In the genomic region with DNA sequence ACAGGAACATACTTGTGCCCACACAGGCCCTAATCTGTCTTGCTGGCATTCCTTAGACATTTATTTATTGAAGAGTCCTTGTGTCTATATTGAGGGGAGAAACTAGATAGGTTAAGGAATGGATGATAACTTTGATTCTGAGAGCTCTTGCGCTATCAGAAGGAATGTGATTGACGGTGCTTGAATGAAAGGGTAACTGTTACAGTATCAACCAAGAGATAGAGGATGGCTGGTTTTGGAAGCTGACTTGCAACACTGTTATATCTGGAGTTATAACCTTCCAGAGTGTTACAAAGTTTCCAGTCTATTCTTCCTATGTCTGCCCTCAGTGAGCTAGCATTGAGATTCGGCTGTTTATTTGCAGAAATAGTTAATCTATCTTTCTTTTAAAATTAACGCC, we compare ENCODE assay signal across 33 cellular contexts. TPM values are rescaled to one million over a fixed set of nuclear protein-coding genes. Genes with fewer than 3 reads are reported as not detected.
DNase-seq lines count a peak whose midpoint lies in the region; ATAC-seq and TF ChIP-seq lines count a peak whose summit lies in the region.
"Had no signal": no experiment of that assay in that cellular context is flagged by ENCODE, and none has a peak within 500 bp of the region (broad histone marks: within the 10 kb centered on the region; RNA-seq: fewer than 3 reads in every experiment).

No MANE protein-coding gene starts in this region.

- peak overlapping the region; percentile 80 for H3K4me3 Mint-ChIP-seq in T-helper 2 cell treated with Interferon-gamma antibody and Interleukin-4, amounts not matched to agents 5 μg/mL and 100 μg/mL, for 36 hours
- peak overlapping the region; percentile 76 for H3K4me3 Mint-ChIP-seq in activated naive CD8-positive, alpha-beta T cell
- H3K4me3 Mint-ChIP-seq: dendritic cell treated with granulocyte-macrophage colony-stimulating factor and Interleukin-4, amounts not matched to agents 40 ng/mL and 50 ng/mL, for 4 days; neural progenitor cell; stimulated activated naive B cell treated with anti-CD40 and anti-IgM and Interleukin-4, amounts not matched to agents 10 μg/mL and 1 μg/mL and 100 μg/mL, for 72 hours had no signal

- peaks cover 23% of the 10 kb centered on the region for H3K4me1 ChIP-seq in HEK293 (ENCODE audit: control insufficient read depth, insufficient read depth, low read length)
- H3K4me1 ChIP-seq in osteoblast (ENCODE audit: insufficient read depth, low read length) = peaks cover 17% of the 10 kb centered on the region
- H3K4me1 ChIP-seq: neural progenitor cell had no signal

- peak overlapping the region; percentile 42 for H3K4me2 ChIP-seq in osteoblast (ENCODE audit: insufficient read depth, low read length)
- H3K4me2 ChIP-seq: hepatocyte, neural progenitor cell had no signal

- CTCF ChIA-PET in HEK293 (lab: Yijun Ruan, JAX) = interaction anchor here (1.0 kb wide), 1 partner anchor 29 kb away, joined by 3 read pairs; no protein-coding TSS in a partner anchor

- H3K36me3 ChIP-seq in HEK293 (ENCODE audit: control insufficient read depth in 2 of 2, insufficient read depth in 1 of 2, low read length in 2 of 2) (no peaks in the 10 kb centered on the region), osteoblast (ENCODE audit: insufficient read depth, low read length) (no peaks in the 10 kb centered on the region)
- H3K36me3 ChIP-seq: esophagus squamous epithelium, gastrocnemius medialis, neural progenitor cell, sigmoid colon, thoracic aorta had no signal

- H3K27ac Mint-ChIP-seq in T-helper 2 cell treated with Interferon-gamma antibody and Interleukin-4, amounts not matched to agents 5 μg/mL and 100 μg/mL, for 36 hours = peak overlapping the region; percentile 38
- peak overlapping the region; percentile 83 for H3K27ac Mint-ChIP-seq in activated naive CD8-positive, alpha-beta T cell
- H3K27ac Mint-ChIP-seq: dendritic cell treated with granulocyte-macrophage colony-stimulating factor and Interleukin-4, amounts not matched to agents 40 ng/mL and 50 ng/mL, for 4 days; neural progenitor cell; stimulated activated naive B cell treated with anti-CD40 and anti-IgM and Interleukin-4, amounts not matched to agents 10 μg/mL and 1 μg/mL and 100 μg/mL, for 72 hours; T-helper 1 cell treated with Interleukin-12 subunit alpha and Interleukin-12 subunit beta and Interleukin-4 antibody, amounts not matched to agents 30 μg/mL and 1 μg/mL, for 36 hours had no signal

- H3K79me2 ChIP-seq in osteoblast (ENCODE audit: insufficient read depth, low read length) = peaks cover 92% of the 10 kb centered on the region

- H2AFZ ChIP-seq in osteoblast (ENCODE audit: low read length) = no peak overlapping the region
- H2AFZ ChIP-seq: hepatocyte, neural progenitor cell had no signal

- H3K27me3 Mint-ChIP-seq in T-helper 2 cell treated with Interferon-gamma antibody and Interleukin-4, amounts not matched to agents 5 μg/mL and 100 μg/mL, for 36 hours (ENCODE audit: low read depth) = no peaks in the 10 kb centered on the region
- no peaks in the 10 kb centered on the region for H3K27me3 Mint-ChIP-seq in activated naive CD8-positive, alpha-beta T cell
- H3K27me3 Mint-ChIP-seq: CD8-positive, alpha-beta memory T cell; dendritic cell treated with granulocyte-macrophage colony-stimulating factor and Interleukin-4, amounts not matched to agents 40 ng/mL and 50 ng/mL, for 4 days had no signal

- H3K9me3 ChIP-seq in HEK293 (ENCODE audit: control insufficient read depth, insufficient read depth, low read depth, low read length) = no peaks in the 10 kb centered on the region
- H3K9me3 ChIP-seq in osteoblast (ENCODE audit: low read depth, low read length) = no peaks in the 10 kb centered on the region
- H3K9me3 ChIP-seq: esophagus squamous epithelium, gastrocnemius medialis, sigmoid colon, thoracic aorta had no signal

- TF ChIP-seq CTCF in HEK293 (tag by site-specific recombination; IDR thresholded peaks at IDR 0.05) (no peak), osteoblast (IDR thresholded peaks at IDR 0.05; ENCODE audit: extremely low read depth, low read depth, low read length) (no peak)

- H3K4me3 ChIP-seq in HEK293 (ENCODE audit: low read depth, low read length) = no peak overlapping the region
- no peak overlapping the region for H3K4me3 ChIP-seq in osteoblast (ENCODE audit: insufficient read depth, low read length)
- H3K4me3 ChIP-seq: esophagus squamous epithelium, GM12878, hepatocyte, neural progenitor cell, sigmoid colon, thoracic aorta had no signal

- peaks cover 61% of the 10 kb centered on the region for H3K36me3 Mint-ChIP-seq in T-helper 2 cell treated with Interferon-gamma antibody and Interleukin-4, amounts not matched to agents 5 μg/mL and 100 μg/mL, for 36 hours (ENCODE audit: low read depth)
- H3K36me3 Mint-ChIP-seq in activated naive CD8-positive, alpha-beta T cell = peaks cover 20% of the 10 kb centered on the region
- H3K36me3 Mint-ChIP-seq: neural progenitor cell; stimulated activated naive B cell treated with anti-CD40 and anti-IgM and Interleukin-4, amounts not matched to agents 10 μg/mL and 1 μg/mL and 100 μg/mL, for 72 hours had no signal

- H3K27me3 ChIP-seq in osteoblast (ENCODE audit: insufficient read depth, low read length) = no peaks in the 10 kb centered on the region
- H3K27me3 ChIP-seq: esophagus squamous epithelium, gastrocnemius medialis, hepatocyte, neural progenitor cell, sigmoid colon had no signal

- ATAC-seq in GM18909 (IDR thresholded peaks at IDR 0.05; ENCODE audit: poor library complexity, unreplicated experiment) = no peak
- ATAC-seq: gastrocnemius medialis; stimulated activated naive B cell treated with anti-CD40 and anti-IgM and Interleukin-4, amounts not matched to agents 10 μg/mL and 1 μg/mL and 100 μg/mL, for 72 hours had no signal

- no peak for DNase-seq in T-helper 2 cell treated with Interferon-gamma antibody and Interleukin-4, amounts not matched to agents 5 μg/mL and 100 μg/mL, for 36 hours (ENCODE audit: low spot score)
- DNase-seq in T-helper 2 cell (no peak), osteoblast (ENCODE audit: insufficient read length, low spot score, missing footprints) (no peak), NCI-H187 (lab: John Stamatoyannopoulos, UW) (no peak), NCI-H510A (lab: John Stamatoyannopoulos, UW) (no peak)
- DNase-seq: activated CD4-positive, alpha-beta T cell treated with anti-CD3 and anti-CD28 coated beads for 1 hour; activated naive CD4-positive, alpha-beta T cell treated with anti-CD3 and anti-CD28 coated beads, Interleukin-2, amount 50 U/mL, for 16 hours; activated T-cell treated with anti-CD3 and anti-CD28 coated beads, Interleukin-2, amount 50 U/mL, for 48 hours; CD8-positive, alpha-beta memory T cell; central memory CD4-positive, alpha-beta T cell; DMS 273 treated with DMSO at 0.1 percent for 48 hours; EL; esophagus squamous epithelium; gastrocnemius medialis; left cardiac atrium; mammary epithelial cell; NCI-H2029; NCI-H345; NCI-H774; posterior cingulate gyrus; RPMI8226; sigmoid colon; stimulated activated CD4-positive, alpha-beta T cell treated with anti-CD3 and anti-CD28 coated beads, Interleukin-4, amount 100 ng/mL, for 4 hours; stimulated activated naive B cell treated with anti-CD40 and anti-IgM and Interleukin-4, amounts not matched to agents 10 μg/mL and 1 μg/mL and 100 μg/mL, for 72 hours had no signal

- H3K27ac ChIP-seq in HEK293 (ENCODE audit: extremely low read depth, low read depth, low read length) (no peak overlapping the region), osteoblast (ENCODE audit: low read depth, low read length) (no peak overlapping the region)
- H3K27ac ChIP-seq: esophagus squamous epithelium, gastrocnemius medialis, hepatocyte, neural progenitor cell, sigmoid colon, thoracic aorta had no signal

- POLR2A ChIA-PET in HEK293 (lab: Yijun Ruan, JAX) = interaction anchor here (0.7 kb wide), 1 partner anchor 14 kb away, joined by 3 read pairs; no protein-coding TSS in a partner anchor

- peaks cover 33% of the 10 kb centered on the region for H4K20me1 ChIP-seq in osteoblast (ENCODE audit: insufficient read depth, low read length)

- no peaks in the 10 kb centered on the region for H3K9me3 Mint-ChIP-seq in T-helper 2 cell treated with Interferon-gamma antibody and Interleukin-4, amounts not matched to agents 5 μg/mL and 100 μg/mL, for 36 hours
- H3K9me3 Mint-ChIP-seq in activated naive CD8-positive, alpha-beta T cell (ENCODE audit: low read depth) = no peaks in the 10 kb centered on the region
- H3K9me3 Mint-ChIP-seq: CD8-positive, alpha-beta memory T cell; dendritic cell treated with granulocyte-macrophage colony-stimulating factor and Interleukin-4, amounts not matched to agents 40 ng/mL and 50 ng/mL, for 4 days; neural progenitor cell; stimulated activated naive B cell treated with anti-CD40 and anti-IgM and Interleukin-4, amounts not matched to agents 10 μg/mL and 1 μg/mL and 100 μg/mL, for 72 hours; T-helper 1 cell treated with Interleukin-12 subunit alpha and Interleukin-12 subunit beta and Interleukin-4 antibody, amounts not matched to agents 30 μg/mL and 1 μg/mL, for 36 hours had no signal

- peaks cover 70% of the 10 kb centered on the region for H3K4me1 Mint-ChIP-seq in T-helper 2 cell treated with Interferon-gamma antibody and Interleukin-4, amounts not matched to agents 5 μg/mL and 100 μg/mL, for 36 hours (ENCODE audit: low read depth)
- H3K4me1 Mint-ChIP-seq in activated naive CD8-positive, alpha-beta T cell (ENCODE audit: low read depth) = peaks cover 84% of the 10 kb centered on the region
- H3K4me1 Mint-ChIP-seq: stimulated activated naive B cell treated with anti-CD40 and anti-IgM and Interleukin-4, amounts not matched to agents 10 μg/mL and 1 μg/mL and 100 μg/mL, for 72 hours had no signal

TF ChIP-seq in HEK293, 187 proteins besides CTCF, POLR2A, EP300 and RAD21:
- TF ChIP-seq SCRT2 (tag by site-specific recombination; IDR thresholded peaks at IDR 0.05) (0 out of 2 replicates have a peak, but pooled peaks have one; percentile 2), ZNF169 (tag by site-specific recombination; IDR thresholded peaks at IDR 0.05) (no peak), SP7 (tag by site-specific recombination; IDR thresholded peaks at IDR 0.05) (no peak)
TF ChIP-seq in HEK293: peak in this region for 1.

RNA-seq across cellular contexts. Expression of a gene that starts 36.5 kb away (rescaled TPM):
- 42.7 and 46.0 TPM in 2 replicates for total RNA-seq in osteoblast
